In the genomic region with DNA sequence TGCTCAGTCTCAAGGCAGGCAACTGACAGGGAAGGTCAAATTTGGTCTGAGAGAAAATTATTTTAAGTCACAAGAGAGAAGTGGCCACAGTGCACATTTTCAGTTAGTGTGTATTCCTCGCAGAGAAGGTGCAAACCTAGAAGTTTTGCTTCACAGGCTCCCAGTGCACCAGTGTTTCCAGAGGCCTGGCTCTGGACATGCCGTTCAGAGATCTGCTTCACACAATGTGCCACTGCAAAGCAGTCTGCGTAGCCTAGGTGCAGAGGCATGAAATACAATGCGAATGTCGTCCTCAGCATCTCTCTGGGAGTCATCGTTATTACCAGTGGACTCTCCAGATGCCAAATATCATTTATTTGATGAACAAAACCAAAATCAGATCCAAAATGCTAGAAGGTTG, we compare ENCODE assay signal across 13 cellular contexts.
"Had no signal": no experiment of that assay in that cellular context is flagged by ENCODE, and none has a peak within 500 bp of the region (broad histone marks: within the 10 kb centered on the region; RNA-seq: fewer than 3 reads in every experiment).

No MANE protein-coding gene starts in this region.

- H3K9me3 Mint-ChIP-seq: activated naive CD8-positive, alpha-beta T cell treated with anti-CD3 and anti-CD28 coated beads for 36 hours; brain; dendritic cell treated with granulocyte-macrophage colony-stimulating factor and Interleukin-4, amounts not matched to agents 40 ng/mL and 50 ng/mL, for 4 days; nephron progenitor cell; T-helper 2 cell treated with Interferon-gamma antibody and Interleukin-4, amounts not matched to agents 5 μg/mL and 100 μg/mL, for 36 hours had no signal

- H3K27me3 ChIP-seq: heart right ventricle, ovary, testis, upper lobe of left lung had no signal

- H3K4me3 ChIP-seq: heart right ventricle, ovary, testis, upper lobe of left lung had no signal

- DNase-seq: activated CD4-positive, alpha-beta T cell treated with anti-CD3 and anti-CD28 coated beads, Interleukin-2, amount 50 U/mL, for 1 hour; activated CD8-positive, alpha-beta memory T cell treated with anti-CD3 and anti-CD28 coated beads for 24 hours; cerebellar nuclear complex had no signal

- H3K4me3 Mint-ChIP-seq: activated naive CD8-positive, alpha-beta T cell treated with anti-CD3 and anti-CD28 coated beads for 36 hours; brain; dendritic cell treated with granulocyte-macrophage colony-stimulating factor and Interleukin-4, amounts not matched to agents 40 ng/mL and 50 ng/mL, for 4 days; nephron progenitor cell; T-helper 2 cell treated with Interferon-gamma antibody and Interleukin-4, amounts not matched to agents 5 μg/mL and 100 μg/mL, for 36 hours had no signal

- H3K4me1 ChIP-seq: testis had no signal

- H3K27me3 Mint-ChIP-seq: activated naive CD8-positive, alpha-beta T cell treated with anti-CD3 and anti-CD28 coated beads for 36 hours; brain; dendritic cell treated with granulocyte-macrophage colony-stimulating factor and Interleukin-4, amounts not matched to agents 40 ng/mL and 50 ng/mL, for 4 days had no signal

- ATAC-seq: stimulated activated naive CD8-positive, alpha-beta T cell treated with anti-CD3 and anti-CD28 coated beads, Interleukin-15, Interleukin-2, amounts not matched to agents 100 U/mL and 50 U/mL, for 24 hours had no signal

- H3K36me3 ChIP-seq: ovary had no signal

- H3K9me3 ChIP-seq: heart right ventricle, ovary, testis, upper lobe of left lung had no signal

- H3K27ac Mint-ChIP-seq: activated naive CD8-positive, alpha-beta T cell treated with anti-CD3 and anti-CD28 coated beads for 36 hours; dendritic cell treated with granulocyte-macrophage colony-stimulating factor and Interleukin-4, amounts not matched to agents 40 ng/mL and 50 ng/mL, for 4 days; T-helper 2 cell treated with Interferon-gamma antibody and Interleukin-4, amounts not matched to agents 5 μg/mL and 100 μg/mL, for 36 hours had no signal

- H3K27ac ChIP-seq: testis, upper lobe of left lung had no signal
